Comparison of ENCODE assay signal across 20 cellular contexts in genomic region chr11:71181566-71181965, GRCh38.
A peak's percentile ranks its signal among the peaks of the same experiment; 100 is the strongest.
DNase-seq lines count a peak whose midpoint lies in the region; ATAC-seq, FAIRE-seq and TF ChIP-seq lines count a peak whose summit lies in the region.
"Had no signal": no experiment of that assay in that cellular context is flagged by ENCODE, and none has a peak within 500 bp of the region (broad histone marks: within the 10 kb centered on the region; RNA-seq: fewer than 3 reads in every experiment).

No MANE protein-coding gene starts in this region.

- no peak overlapping the region for H3K4me3 ChIP-seq in kidney (ENCODE audit: low read length in 2 of 2)
- no peak overlapping the region for H3K4me3 ChIP-seq in sigmoid colon
- no peak overlapping the region for H3K4me3 ChIP-seq in tibial artery
- no peak overlapping the region for H3K4me3 ChIP-seq in SJCRH30
- H3K4me3 ChIP-seq: BLaER1 treated with 17β-estradiol and CSF1 and Interleukin-3, amounts not matched to agents 10 nM and 100 nM; GM12878; HAP-1 had no signal

- H3K4me1 ChIP-seq in kidney (ENCODE audit: control insufficient read depth in 1 of 2, insufficient read depth in 1 of 2, low read depth in 1 of 2, low read length in 2 of 2) (peaks cover 4 to 5% of the 10 kb centered on the region in 2 donors), sigmoid colon (no peaks in the 10 kb centered on the region), tibial artery (no peaks in the 10 kb centered on the region), SJCRH30 (no peaks in the 10 kb centered on the region)
- H3K4me1 ChIP-seq: HAP-1 had no signal

- no peaks in the 10 kb centered on the region for H3K9me3 ChIP-seq in T-helper 17 cell (ENCODE audit: control insufficient read depth, low read length, poor library complexity, severe bottlenecking)
- H3K9me3 ChIP-seq in kidney (ENCODE audit: control insufficient read depth in 1 of 2, low read length in 2 of 2): peaks cover 0 to 3% of the 10 kb centered on the region in 2 donors
- peaks cover 0 to 3% (median 0%) of the 10 kb centered on the region in 4 donors for H3K9me3 ChIP-seq in sigmoid colon
- peaks cover 0 to 7% (median 3%) of the 10 kb centered on the region in 3 donors for H3K9me3 ChIP-seq in tibial artery
- H3K9me3 ChIP-seq in SJCRH30 (replicated peaks): no peaks in the 10 kb centered on the region
- H3K9me3 ChIP-seq: BLaER1 treated with 17β-estradiol and CSF1 and Interleukin-3, amounts not matched to agents 10 nM and 100 nM had no signal

- no peak overlapping the region for H3K9ac ChIP-seq in kidney (ENCODE audit: low read length in 2 of 2)
- H3K9ac ChIP-seq: BLaER1 treated with 17β-estradiol and CSF1 and Interleukin-3, amounts not matched to agents 10 nM and 100 nM had no signal

- H3K36me3 ChIP-seq in kidney (ENCODE audit: control insufficient read depth in 1 of 2, insufficient read depth in 2 of 2, low read length in 2 of 2) (no peaks in the 10 kb centered on the region), sigmoid colon (no peaks in the 10 kb centered on the region), tibial artery (no peaks in the 10 kb centered on the region), SJCRH30 (no peaks in the 10 kb centered on the region)
- H3K36me3 ChIP-seq: BLaER1 treated with 17β-estradiol and CSF1 and Interleukin-3, amounts not matched to agents 10 nM and 100 nM; HAP-1 had no signal

- no peaks in the 10 kb centered on the region for H3K4me1 Mint-ChIP-seq in T-helper 17 cell
- H3K4me1 Mint-ChIP-seq: CD4-positive, CD25-positive, alpha-beta regulatory T cell had no signal

- TF ChIP-seq CTCF in kidney (IDR thresholded peaks at IDR 0.05; ENCODE audit: borderline replicate concordance, extremely low read depth, insufficient read depth) (no peak), sigmoid colon (IDR thresholded peaks at IDR 0.05) (no peak), tibial artery (IDR thresholded peaks at IDR 0.05) (no peak)

- ATAC-seq in T-helper 17 cell: no peak
- ATAC-seq: GM12878, HepG2 had no signal

- 93 to 94% methylated on average over 14 of the region's 14 CpGs for WGBS in sigmoid colon, 2 donors

- no peak for TF ChIP-seq POLR2A in sigmoid colon (IDR thresholded peaks at IDR 0.05)

- intact Hi-C loops in kidney (cut with DNase I): no loop called here
- intact Hi-C loops in sigmoid colon (cut with DNase I): no loop called here
- intact Hi-C loops in posterior vena cava (cut with DNase I): no loop called here
- intact Hi-C loops in tibial artery (cut with DNase I; ENCODE audit: low total_unique reads): no loop called here

- H3K27me3 ChIP-seq in sigmoid colon: no peaks in the 10 kb centered on the region
- no peaks in the 10 kb centered on the region for H3K27me3 ChIP-seq in tibial artery
- no peaks in the 10 kb centered on the region for H3K27me3 ChIP-seq in SJCRH30
- H3K27me3 ChIP-seq: BLaER1 treated with 17β-estradiol and CSF1 and Interleukin-3, amounts not matched to agents 10 nM and 100 nM had no signal

- H3K27me3 Mint-ChIP-seq in T-helper 17 cell: peaks cover 19% of the 10 kb centered on the region

- no peak overlapping the region for H3K27ac ChIP-seq in kidney (ENCODE audit: low read depth in 2 of 2, low read length in 2 of 2)
- no peak overlapping the region for H3K27ac ChIP-seq in sigmoid colon
- no peak overlapping the region for H3K27ac ChIP-seq in tibial artery
- no peak overlapping the region for H3K27ac ChIP-seq in SJCRH30
- H3K27ac ChIP-seq: BLaER1 treated with 17β-estradiol and CSF1 and Interleukin-3, amounts not matched to agents 10 nM and 100 nM had no signal

- H3K27ac Mint-ChIP-seq in T-helper 17 cell: no peak overlapping the region
- H3K27ac Mint-ChIP-seq: CD4-positive, CD25-positive, alpha-beta regulatory T cell had no signal

- no peak for FAIRE-seq in kidney (lab: Jason Lieb, UNC)
- FAIRE-seq: GM12878, GM18507, HepG2, HTR-8/SVneo had no signal

- no peaks in the 10 kb centered on the region for H3K36me3 Mint-ChIP-seq in T-helper 17 cell (ENCODE audit: low read depth)
- H3K36me3 Mint-ChIP-seq: CD4-positive, CD25-positive, alpha-beta regulatory T cell had no signal

- peak; percentile 37 for DNase-seq in activated effector memory CD4-positive, alpha-beta T cell treated with anti-CD3 and anti-CD28 coated beads, Interleukin-2, amount 50 U/mL, for 16 hours
- no peak for DNase-seq in activated effector memory CD4-positive, alpha-beta T cell treated with Interleukin-2 at 50 U/mL for 16 hours
- DNase-seq in T-helper 17 cell (no peak), kidney (peak; percentile 49), sigmoid colon (peak; percentile 6), posterior vena cava (ENCODE audit: low spot score) (no peak), tibial artery (no peak), SJCRH30 (no peak)
- DNase-seq: 8988T; AML-193; Calu3; CD4-positive, CD25-positive, alpha-beta regulatory T cell; DMS79; GOT3 had no signal

- peak overlapping the region; percentile 22 for H3K4me3 Mint-ChIP-seq in T-helper 17 cell
- H3K4me3 Mint-ChIP-seq: CD4-positive, CD25-positive, alpha-beta regulatory T cell had no signal

- TF ChIP-seq EP300 in sigmoid colon (IDR thresholded peaks at IDR 0.05): no peak

Comparison
In these comparisons a context has a peak if more than half of its experiments do, and no peak if none do; other contexts are left out.
1. DNase-seq: peak in activated effector memory CD4-positive, alpha-beta T cell treated with anti-CD3 and anti-CD28 coated beads, Interleukin-2, amount 50 U/mL, for 16 hours (single experiment), kidney (single experiment) and sigmoid colon (single experiment); none in activated effector memory CD4-positive, alpha-beta T cell treated with Interleukin-2 at 50 U/mL for 16 hours (single experiment), T-helper 17 cell (0 of 3), posterior vena cava (single experiment), tibial artery (0 of 2) and SJCRH30 (0 of 2).